In genomic region chr20:48760403-48760889, GRCh38 we compare ENCODE assay signal across 7 cellular contexts.
DNase-seq lines count a peak whose midpoint lies in the region; ATAC-seq lines count a peak whose summit lies in the region.

No MANE protein-coding gene starts in this region.

- DNase-seq in NOMO-1 (lab: John Stamatoyannopoulos, UW; ENCODE audit: unreplicated experiment in 2 of 2) (peak; percentile 60), glomerular endothelial cell (ENCODE audit: extremely low read depth, low read depth, low spot score) (peak; percentile 58), DMS153 (lab: John Stamatoyannopoulos, UW) (no peak), NCI-H2081 (lab: John Stamatoyannopoulos, UW) (no peak)
- DNase-seq in activated T-cell treated with anti-CD3 and anti-CD28 coated beads, Interleukin-2, amount 50 U/mL, for 24 hours, result peak; percentile 79
- peak; percentile 41 for DNase-seq in stimulated activated CD8-positive, alpha-beta memory T cell treated with anti-CD3 and anti-CD28 coated beads, Interleukin-15, amount 100 ng/mL, for 1 hour (ENCODE audit: low read depth)

- no peaks in the 10 kb centered on the region for H3K27me3 Mint-ChIP-seq in activated T-cell treated with anti-CD3 and anti-CD28 coated beads, Interleukin-2, amount 50 U/mL, for 24 hours

- H3K27ac Mint-ChIP-seq in activated T-cell treated with anti-CD3 and anti-CD28 coated beads, Interleukin-2, amount 50 U/mL, for 24 hours, result peak overlapping the region; percentile 96

- H3K4me3 Mint-ChIP-seq in activated T-cell treated with anti-CD3 and anti-CD28 coated beads, Interleukin-2, amount 50 U/mL, for 24 hours, result peak overlapping the region; percentile 51

- H3K9me3 Mint-ChIP-seq in activated T-cell treated with anti-CD3 and anti-CD28 coated beads, Interleukin-2, amount 50 U/mL, for 24 hours, result peaks cover 10% of the 10 kb centered on the region

- H3K4me1 Mint-ChIP-seq in activated T-cell treated with anti-CD3 and anti-CD28 coated beads, Interleukin-2, amount 50 U/mL, for 24 hours (ENCODE audit: low read depth), result peaks cover 86% of the 10 kb centered on the region

- peak; percentile 64 for ATAC-seq in GM21529 (IDR thresholded peaks at IDR 0.05; ENCODE audit: unreplicated experiment)

- H3K36me3 Mint-ChIP-seq in activated T-cell treated with anti-CD3 and anti-CD28 coated beads, Interleukin-2, amount 50 U/mL, for 24 hours (ENCODE audit: low read depth), result peaks cover 49% of the 10 kb centered on the region

Comparison
In these comparisons a context has a peak if more than half of its experiments do, and no peak if none do; other contexts are left out.
1. DNase-seq: peak in NOMO-1 (2 of 2), activated T-cell treated with anti-CD3 and anti-CD28 coated beads, Interleukin-2, amount 50 U/mL, for 24 hours (single experiment), glomerular endothelial cell (single experiment) and stimulated activated CD8-positive, alpha-beta memory T cell treated with anti-CD3 and anti-CD28 coated beads, Interleukin-15, amount 100 ng/mL, for 1 hour (single experiment); none in DMS153 (single experiment) and NCI-H2081 (0 of 2).